ENCODE assay signal across 8 cellular contexts in the genomic region with DNA sequence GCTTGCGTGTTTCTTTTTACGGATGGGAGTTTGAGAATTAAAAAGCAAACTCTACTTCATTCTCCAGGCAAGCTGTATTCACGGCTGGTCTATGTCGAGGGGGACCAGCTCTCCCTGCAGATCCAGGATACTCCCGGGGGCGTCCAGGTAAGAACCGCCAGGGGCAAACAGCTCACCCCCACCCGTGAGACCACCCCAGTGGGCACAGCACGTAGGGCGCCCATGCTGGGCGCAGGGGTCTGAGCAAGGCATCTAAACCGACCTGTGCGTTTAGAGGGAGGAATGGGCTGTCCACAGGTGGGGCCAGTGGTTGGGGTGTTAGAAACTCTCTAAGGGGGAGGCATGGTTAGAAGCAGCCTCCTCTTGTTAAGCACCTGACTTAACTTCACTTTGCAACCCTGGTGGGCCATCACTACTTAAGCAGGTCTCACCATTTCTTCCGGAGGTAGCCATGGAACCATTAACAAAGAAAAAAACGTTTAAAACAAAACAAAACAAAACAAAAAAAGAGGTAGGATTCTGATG. TPM values are rescaled to one million over a fixed set of nuclear protein-coding genes. Genes with fewer than 3 reads are reported as not detected.
DNase-seq lines count a peak whose midpoint lies in the region; TF ChIP-seq lines count a peak whose summit lies in the region.

No MANE protein-coding gene starts in this region.

- peak overlapping the region; percentile 85 for H3K9ac ChIP-seq in mesenchymal stem cell (ENCODE audit: low read length)

- no peak overlapping the region for H4K91ac ChIP-seq in mesenchymal stem cell (ENCODE audit: low read length)

- H3K27ac Mint-ChIP-seq in activated T-cell treated with anti-CD3 and anti-CD28 coated beads, Interleukin-2, amount 50 U/mL, for 24 hours: peak overlapping the region; percentile 80

- H2AFZ ChIP-seq in mesenchymal stem cell (ENCODE audit: low read depth, low read length): no peak overlapping the region

- H2BK12ac ChIP-seq in mesenchymal stem cell (ENCODE audit: low read length in 2 of 2): peak overlapping the region in 1 of 2 experiments; percentile 56

- H3K27me3 ChIP-seq in brain microvascular endothelial cell (replicated peaks) (no peaks in the 10 kb centered on the region), mesenchymal stem cell (ENCODE audit: control insufficient read depth in 1 of 2, insufficient read depth in 1 of 2, low read length in 2 of 2) (peaks cover 0 to 27% of the 10 kb centered on the region in 2 experiments), tibial nerve (no peaks in the 10 kb centered on the region)

- no peaks in the 10 kb centered on the region for H3K36me3 ChIP-seq in brain microvascular endothelial cell (replicated peaks)
- H3K36me3 ChIP-seq in mesenchymal stem cell (ENCODE audit: control insufficient read depth in 1 of 2, insufficient read depth in 2 of 2, low read depth in 1 of 2, low read length in 2 of 2): peaks cover 0 to 5% of the 10 kb centered on the region in 2 experiments
- no peaks in the 10 kb centered on the region for H3K36me3 ChIP-seq in tibial nerve

- DNase-seq in activated T-cell treated with anti-CD3 and anti-CD28 coated beads, Interleukin-2, amount 50 U/mL, for 24 hours: no peak
- DNase-seq in activated T-cell treated with anti-CD3 and anti-CD28 coated beads, Interleukin-2, amount 50 U/mL, for 1 hour: no peak
- DNase-seq in brain microvascular endothelial cell (no peak), mesenchymal stem cell (no peak), tibial nerve (ENCODE audit: low spot score in 2 of 2) (no peak), GF-D8 (lab: John Stamatoyannopoulos, UW) (no peak), C1 segment of cervical spinal cord (lab: John Stamatoyannopoulos, UW) (no peak), medulla oblongata (ENCODE audit: extremely low spot score) (no peak)

- H3K4me2 ChIP-seq in mesenchymal stem cell (ENCODE audit: low read length, poor library complexity, severe bottlenecking): no peak overlapping the region

- H3K9me3 Mint-ChIP-seq in activated T-cell treated with anti-CD3 and anti-CD28 coated beads, Interleukin-2, amount 50 U/mL, for 24 hours: no peaks in the 10 kb centered on the region

- H3K23ac ChIP-seq in mesenchymal stem cell (ENCODE audit: low read length in 2 of 2): no peak overlapping the region

- no peak overlapping the region for H2BK5ac ChIP-seq in mesenchymal stem cell (ENCODE audit: low read depth, low read length, poor library complexity, severe bottlenecking)

- peaks cover 15% of the 10 kb centered on the region for H3K4me1 Mint-ChIP-seq in activated T-cell treated with anti-CD3 and anti-CD28 coated beads, Interleukin-2, amount 50 U/mL, for 24 hours (ENCODE audit: low read depth)

- TF ChIP-seq EP300 in tibial nerve (IDR thresholded peaks at IDR 0.05): no peak

- no peak overlapping the region for H3K14ac ChIP-seq in mesenchymal stem cell (ENCODE audit: low read length in 2 of 2)

- no peak for TF ChIP-seq POLR2A in tibial nerve (IDR thresholded peaks at IDR 0.05)

- TF ChIP-seq CTCF in brain microvascular endothelial cell (IDR thresholded peaks at IDR 0.05; ENCODE audit: low read depth, low read length, missing control alignments) (no peak), tibial nerve (IDR thresholded peaks at IDR 0.05) (no peak)

- no peak overlapping the region for H2BK15ac ChIP-seq in mesenchymal stem cell (ENCODE audit: low read depth, poor library complexity, severe bottlenecking)

- peak overlapping the region; percentile 84 for H3K4me3 Mint-ChIP-seq in activated T-cell treated with anti-CD3 and anti-CD28 coated beads, Interleukin-2, amount 50 U/mL, for 24 hours

- peaks cover 2% of the 10 kb centered on the region for H3K36me3 Mint-ChIP-seq in activated T-cell treated with anti-CD3 and anti-CD28 coated beads, Interleukin-2, amount 50 U/mL, for 24 hours (ENCODE audit: low read depth)

- no peaks in the 10 kb centered on the region for H3K79me1 ChIP-seq in mesenchymal stem cell (replicated peaks; ENCODE audit: low read length, poor library complexity, severe bottlenecking)

- H3K9me3 ChIP-seq in mesenchymal stem cell (ENCODE audit: control insufficient read depth, low read length): no peaks in the 10 kb centered on the region
- no peaks in the 10 kb centered on the region for H3K9me3 ChIP-seq in tibial nerve

- H3K4me1 ChIP-seq in mesenchymal stem cell (ENCODE audit: control insufficient read depth, insufficient read depth, low read depth, low read length) (peaks cover 11% of the 10 kb centered on the region), tibial nerve (peaks cover 0 to 37% (median 10%) of the 10 kb centered on the region in 4 donors)

- in situ Hi-C loops in brain microvascular endothelial cell (cut with HindIII; ENCODE audit: low pct_ligation_motif_present, low sequenced_read_pairs): no loop called here

- H3K4me3 ChIP-seq in brain microvascular endothelial cell (ENCODE audit: low read depth, low read length): peak overlapping the region; percentile 71
- H3K4me3 ChIP-seq in mesenchymal stem cell (ENCODE audit: insufficient read depth in 1 of 2, low read depth in 1 of 2, low read length in 2 of 2): peak overlapping the region in 1 of 2 experiments; percentile 87
- peak overlapping the region; percentile 85 to 92 (median 88) for H3K4me3 ChIP-seq in tibial nerve

- H3K4ac ChIP-seq in mesenchymal stem cell (ENCODE audit: low read depth in 1 of 2, low read length in 2 of 2): no peak overlapping the region

- 51% methylated on average over 15 of the region's 15 CpGs for WGBS in mesenchymal stem cell
- WGBS in tibial nerve, 2 donors: 40 to 58% methylated on average over 15 of the region's 15 CpGs

- H3K27ac ChIP-seq in brain microvascular endothelial cell: no peak overlapping the region
- no peak overlapping the region for H3K27ac ChIP-seq in mesenchymal stem cell (ENCODE audit: low read length, poor library complexity, severe bottlenecking)
- peak overlapping the region in 3 of 4 donors; percentile 88 to 91 (median 91) for H3K27ac ChIP-seq in tibial nerve

- no peak overlapping the region for H3K18ac ChIP-seq in mesenchymal stem cell (ENCODE audit: low read depth in 1 of 2, low read length in 2 of 2)

- peaks cover 10% of the 10 kb centered on the region for H3K27me3 Mint-ChIP-seq in activated T-cell treated with anti-CD3 and anti-CD28 coated beads, Interleukin-2, amount 50 U/mL, for 24 hours

- no peak overlapping the region for H2BK120ac ChIP-seq in mesenchymal stem cell (ENCODE audit: low read depth, low read length)

- no peak overlapping the region for H2AK5ac ChIP-seq in mesenchymal stem cell (ENCODE audit: low read length, severe bottlenecking)

- H4K8ac ChIP-seq in mesenchymal stem cell (ENCODE audit: low read length): no peak overlapping the region

RNA-seq across cellular contexts. Expression of a gene that starts 1.0 kb away (rescaled TPM):
- polyA plus RNA-seq in mesenchymal stem cell (2013, experiment 1 of 2): 5.0 TPM
- 6.6 TPM for polyA plus RNA-seq in mesenchymal stem cell (2013, experiment 2 of 2)
- total RNA-seq in tibial nerve: 10 to 100 TPM; 16.5 to 45.0 (median 29.0) TPM

RNA-seq across cellular contexts. Expression of a gene that starts 20.3 kb away (rescaled TPM):
- polyA plus RNA-seq in mesenchymal stem cell (2013, experiment 1 of 2): 2,504 TPM
- 2,492 TPM for polyA plus RNA-seq in mesenchymal stem cell (2013, experiment 2 of 2)
- total RNA-seq in tibial nerve: 100 to 1,000 TPM; 500 to 959 (median 698) TPM

Comparison
In these comparisons a context has a peak if more than half of its experiments do, and no peak if none do; other contexts are left out.
1. H3K27ac ChIP-seq: peak in tibial nerve (3 of 4); none in brain microvascular endothelial cell (single experiment) and mesenchymal stem cell (single experiment).